Comparison of ENCODE assay signal across 8 cellular contexts in the genomic region with DNA sequence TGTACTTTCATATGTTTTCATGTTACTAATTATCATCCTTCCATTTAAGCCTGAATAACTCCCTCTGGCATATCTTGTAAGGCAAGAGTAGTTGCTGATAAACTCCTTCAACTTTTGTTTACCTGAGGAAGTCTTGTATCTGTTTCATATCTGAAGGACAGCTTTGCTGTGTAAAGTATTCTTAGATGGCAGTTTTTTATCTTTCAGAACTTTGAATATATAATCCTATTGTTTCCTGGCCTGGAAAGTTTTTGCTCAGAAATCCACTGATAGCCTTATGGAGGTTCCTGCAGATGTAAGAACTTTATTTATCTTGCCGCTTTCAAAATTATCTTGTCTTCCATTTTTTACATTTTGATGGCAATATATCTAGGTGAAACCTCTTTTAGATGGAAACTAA.
"Had no signal": no experiment of that assay in that cellular context is flagged by ENCODE, and none has a peak within 500 bp of the region (broad histone marks: within the 10 kb centered on the region; RNA-seq: fewer than 3 reads in every experiment).

No MANE protein-coding gene starts in this region.

- H3K4me1 Mint-ChIP-seq: GM23338, H9 had no signal

- H3K4me3 ChIP-seq: GM23338, K562 had no signal

- H3K4me3 Mint-ChIP-seq: GM23338, H9, HFFc6 had no signal

- ATAC-seq: GM23338, K562 had no signal

- H3K27ac ChIP-seq: HL-60 had no signal

- H3K27ac Mint-ChIP-seq: GM23338, H9, HFFc6 had no signal

- DNase-seq: H9, HCEC 1CT, HFFc6, IMR-90, KG1 had no signal
